In the genomic region with DNA sequence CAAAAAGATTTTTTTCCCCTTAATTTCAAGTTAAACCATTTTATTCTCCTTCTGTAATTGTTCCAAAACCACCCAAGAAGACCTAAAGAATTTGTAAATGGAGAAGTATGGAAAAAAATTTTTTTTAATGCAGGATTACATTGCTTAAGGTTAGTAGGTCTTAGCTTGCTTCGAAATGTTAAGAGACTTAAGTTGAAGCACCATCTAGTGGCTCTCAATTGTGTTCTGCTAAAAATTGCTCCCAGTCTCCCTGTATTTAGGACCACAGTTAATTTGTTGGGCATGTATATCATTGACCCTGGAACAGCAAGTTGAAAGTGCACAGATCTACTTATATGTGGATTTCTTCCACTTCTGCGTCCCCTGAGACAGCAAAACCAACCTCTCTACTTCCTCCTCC, we compare ENCODE assay signal across 8 cellular contexts. TPM values are rescaled to one million over a fixed set of nuclear protein-coding genes. Genes with fewer than 3 reads are reported as not detected.
DNase-seq lines count a peak whose midpoint lies in the region; ATAC-seq and TF ChIP-seq lines count a peak whose summit lies in the region.

No MANE protein-coding gene starts in this region.

- H3K27ac ChIP-seq in HL-60 (replicated peaks): peak overlapping the region; percentile 66

- H3K27me3 ChIP-seq in HL-60 (ENCODE audit: insufficient read depth, poor library complexity, severe bottlenecking): no peaks in the 10 kb centered on the region
- no peaks in the 10 kb centered on the region for H3K27me3 ChIP-seq in adipocyte (replicated peaks; ENCODE audit: control insufficient read depth, insufficient read depth, low read length)

- ATAC-seq in left colon (peak; percentile 40), HG03045 (IDR thresholded peaks at IDR 0.05; ENCODE audit: unreplicated experiment) (no peak)

- H3K9me3 ChIP-seq in adipocyte (ENCODE audit: control insufficient read depth, low read length): no peaks in the 10 kb centered on the region

- H3K9ac ChIP-seq in adipocyte (ENCODE audit: low read length): peak overlapping the region; percentile 81

- DNase-seq in AG20443 (ENCODE audit: low spot score) (peak; percentile 52), HL-60 (ENCODE audit: low read depth in 1 of 2, low spot score in 1 of 2) (peak in 1 of 2 experiments; percentile 41), adipocyte (ENCODE audit: low read depth) (peak; percentile 91), left colon (no peak), NCI-H748 treated with DMSO at 0.1 percent for 48 hours (lab: John Stamatoyannopoulos, UW) (no peak)
- DNase-seq in activated naive CD4-positive, alpha-beta T cell treated with anti-CD3 and anti-CD28 coated beads, Interleukin-2, amount 50 U/mL, for 16 hours: no peak
- DNase-seq in activated effector memory CD4-positive, alpha-beta T cell treated with anti-CD3 and anti-CD28 coated beads, Interleukin-2, amount 50 U/mL, for 16 hours: no peak

- intact Hi-C loops in left colon (cut with DNase I, micrococcal nuclease): loop anchor here in 1 of 2 donors (5.0 kb wide), 1 partner anchor 172 kb away; a partner anchor contains a TSS

- no peaks in the 10 kb centered on the region for H3K36me3 ChIP-seq in adipocyte (ENCODE audit: control insufficient read depth, insufficient read depth, low read length, severe bottlenecking)

- TF ChIP-seq CTCF in HL-60 (IDR thresholded peaks at IDR 0.05; ENCODE audit: insufficient read depth, low read length): peak; percentile 6

- H3K4me1 ChIP-seq in adipocyte (ENCODE audit: control insufficient read depth, insufficient read depth, low read length): peaks cover 56% of the 10 kb centered on the region

- H3K4me3 ChIP-seq in HL-60 (replicated peaks; ENCODE audit: insufficient read depth, low read length) (no peak overlapping the region), adipocyte (ENCODE audit: low read length) (no peak overlapping the region)

RNA-seq across cellular contexts. Expression of a gene that starts 32.4 kb away (rescaled TPM):
- not detected for total RNA-seq in left colon

Comparison
In these comparisons a context has a peak if more than half of its experiments do, and no peak if none do; other contexts are left out.
1. DNase-seq: peak in AG20443 (single experiment) and adipocyte (single experiment); none in left colon (0 of 2), activated naive CD4-positive, alpha-beta T cell treated with anti-CD3 and anti-CD28 coated beads, Interleukin-2, amount 50 U/mL, for 16 hours (single experiment), activated effector memory CD4-positive, alpha-beta T cell treated with anti-CD3 and anti-CD28 coated beads, Interleukin-2, amount 50 U/mL, for 16 hours (single experiment) and NCI-H748 treated with DMSO at 0.1 percent for 48 hours (single experiment).